ENCODE assay signal across 8 cellular contexts in the genomic region with DNA sequence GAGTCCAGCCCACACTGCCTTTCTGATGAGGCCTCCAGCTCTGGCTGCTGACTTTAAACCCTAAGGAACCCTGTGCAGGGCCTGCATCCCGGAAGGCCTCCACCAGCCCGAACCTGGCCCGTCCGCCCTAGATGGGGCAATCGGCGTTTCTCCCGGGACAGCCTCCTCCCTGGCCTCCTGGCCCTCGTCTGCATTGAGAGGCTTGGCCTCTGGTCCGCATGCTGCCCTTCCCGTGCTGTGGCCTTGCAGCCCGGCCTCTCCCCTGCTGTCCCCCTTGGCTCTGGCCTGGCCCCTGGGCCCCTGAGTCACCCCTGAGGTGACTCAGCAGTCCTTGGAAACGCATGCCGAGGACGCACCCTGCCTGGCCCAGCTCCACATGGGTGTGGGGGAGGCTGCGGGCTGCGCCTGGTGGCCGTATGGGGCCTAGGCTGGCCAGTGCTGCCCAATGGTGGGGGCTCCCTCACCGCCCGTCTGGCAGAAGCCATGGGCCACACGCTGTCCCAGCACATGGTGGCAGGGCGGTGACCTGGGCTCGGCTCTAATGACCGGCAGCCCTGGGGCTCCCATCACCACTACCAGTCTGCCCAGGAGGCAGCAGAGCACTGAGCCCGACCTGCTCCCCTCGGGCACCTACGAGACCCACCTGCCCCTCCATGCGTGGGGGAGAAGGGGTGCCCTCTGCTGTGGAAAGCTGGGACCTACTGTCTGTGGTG. TPM values are rescaled to one million over a fixed set of nuclear protein-coding genes. Genes with fewer than 3 reads are reported as not detected.
A peak's percentile ranks its signal among the peaks of the same experiment; 100 is the strongest.
DNase-seq lines count a peak whose midpoint lies in the region; ATAC-seq and TF ChIP-seq lines count a peak whose summit lies in the region.

No MANE protein-coding gene starts in this region.

- no peak for TF ChIP-seq CTCF in kidney epithelial cell (IDR thresholded peaks at IDR 0.05; ENCODE audit: insufficient read depth, low read length, poor library complexity, severe bottlenecking)
- no peak for TF ChIP-seq CTCF in testis (IDR thresholded peaks at IDR 0.05)

- peak; percentile 72 for DNase-seq in HS-27A (ENCODE audit: low read depth)
- peak; percentile 88 for DNase-seq in astrocyte of the hippocampus (ENCODE audit: low read depth, low spot score)
- DNase-seq in kidney epithelial cell (ENCODE audit: low read depth), result peak; percentile 58
- DNase-seq in testis, result peak; percentile 50
- DNase-seq in activated naive CD4-positive, alpha-beta T cell (lab: John Stamatoyannopoulos, UW), result no peak
- DNase-seq in DMS114 treated with DMSO at 0.1 percent for 48 hours (lab: John Stamatoyannopoulos, UW; ENCODE audit: unreplicated experiment), result no peak
- no peak for DNase-seq in HuH-7.5 (ENCODE audit: low spot score)

- WGBS in testis, 2 donors, result 33 to 51% methylated on average over 11 to 25 of the region's 27 CpGs

- H3K27ac ChIP-seq in testis, result peak overlapping the region; percentile 9 to 73

- peaks cover 61% of the 10 kb centered on the region for H3K4me1 ChIP-seq in testis

- H3K9me3 ChIP-seq in testis, result no peaks in the 10 kb centered on the region

- no peak for ATAC-seq in GM18505 (IDR thresholded peaks at IDR 0.05; ENCODE audit: unreplicated experiment)

- H3K4me3 ChIP-seq in kidney epithelial cell (ENCODE audit: low read depth, low read length) (no peak overlapping the region), testis (no peak overlapping the region)

- H3K27me3 ChIP-seq in kidney epithelial cell (ENCODE audit: control insufficient read depth, insufficient read depth, low read length) (no peaks in the 10 kb centered on the region), testis (no peaks in the 10 kb centered on the region)

- H3K36me3 ChIP-seq in kidney epithelial cell (ENCODE audit: control insufficient read depth, insufficient read depth, low read length), result no peaks in the 10 kb centered on the region
- H3K36me3 ChIP-seq in testis (ENCODE audit: low read depth, missing control alignments), result no peaks in the 10 kb centered on the region

- TF ChIP-seq POLR2A in testis (IDR thresholded peaks at IDR 0.05) (no peak), GM18505 (IDR thresholded peaks at IDR 0.05; ENCODE audit: borderline replicate concordance, extremely low read depth, insufficient read depth, insufficient read length) (no peak)

- intact Hi-C loops in testis (cut with DNase I; ENCODE audit: low total_unique reads), result no loop called here

RNA-seq across cellular contexts. Expression of a gene that starts 25.7 kb away (rescaled TPM):
- 60.9 and 72.0 TPM in 2 replicates for total RNA-seq in kidney epithelial cell
- total RNA-seq in testis, result 10 to 100 TPM; 41.6 to 53.4 TPM
- 47.3 TPM for polyA plus RNA-seq in testis (ENCODE audit: insufficient read depth, low read depth, low replicate concordance)

RNA-seq across cellular contexts. Expression of a gene that starts 27.8 kb away (rescaled TPM):
- total RNA-seq in kidney epithelial cell, result 6.8 and 13.8 TPM in 2 replicates
- 10 to 100 TPM; 28.6 to 37.7 TPM for total RNA-seq in testis
- 24.1 TPM for polyA plus RNA-seq in testis (ENCODE audit: insufficient read depth, low read depth, low replicate concordance)

RNA-seq across cellular contexts. Expression of a gene that starts 31.2 kb away (rescaled TPM):
- total RNA-seq in kidney epithelial cell (6.4 and 6.6 TPM in 2 replicates), testis (10 to 100 TPM in 1 of 2 donors, 1 to 10 TPM in 1; 9.1 to 13.3 TPM)
- 14.3 TPM for polyA plus RNA-seq in testis (ENCODE audit: insufficient read depth, low read depth, low replicate concordance)

RNA-seq across cellular contexts. Expression of a gene that starts 36.0 kb away (rescaled TPM):
- total RNA-seq in kidney epithelial cell, result 78.5 and 84.8 TPM in 2 replicates
- 1 to 10 TPM; 5.3 to 6.4 TPM for total RNA-seq in testis
- polyA plus RNA-seq in testis (ENCODE audit: insufficient read depth, low read depth, low replicate concordance), result 6.2 TPM

Comparison
In these comparisons a context has a peak if more than half of its experiments do, and no peak if none do; other contexts are left out.
1. DNase-seq: peak in HS-27A (single experiment), astrocyte of the hippocampus (single experiment), kidney epithelial cell (single experiment) and testis (single experiment); none in activated naive CD4-positive, alpha-beta T cell (0 of 4), DMS114 treated with DMSO at 0.1 percent for 48 hours (single experiment) and HuH-7.5 (single experiment).